Comparison of ENCODE assay signal across 14 cellular contexts in genomic region chr10:130466271-130466997, GRCh38.
DNase-seq lines count a peak whose midpoint lies in the region; ATAC-seq lines count a peak whose summit lies in the region.
"Had no signal": no experiment of that assay in that cellular context is flagged by ENCODE, and none has a peak within 500 bp of the region (broad histone marks: within the 10 kb centered on the region; RNA-seq: fewer than 3 reads in every experiment).

No MANE protein-coding gene starts in this region.

- H2BK120ac ChIP-seq in neuronal stem cell (ENCODE audit: low read depth, low read length): no peak overlapping the region

- H4K8ac ChIP-seq in neuronal stem cell (ENCODE audit: low read depth, low read length): no peak overlapping the region

- no peaks in the 10 kb centered on the region for H3K79me1 ChIP-seq in neuronal stem cell (ENCODE audit: low read depth, low read length)

- H3K27ac ChIP-seq in BLaER1: peak overlapping the region; percentile 73
- no peak overlapping the region for H3K27ac ChIP-seq in neuronal stem cell (replicated peaks; ENCODE audit: low read length)
- H3K27ac ChIP-seq: A549 had no signal

- H2BK12ac ChIP-seq in neuronal stem cell (ENCODE audit: low read length): no peak overlapping the region

- no peak overlapping the region for H4K91ac ChIP-seq in neuronal stem cell (ENCODE audit: low read depth, low read length, poor library complexity)

- H3K18ac ChIP-seq in neuronal stem cell (ENCODE audit: low read length): no peak overlapping the region

- H4K20me1 ChIP-seq in BLaER1: no peaks in the 10 kb centered on the region

- H3K4me1 ChIP-seq in BLaER1: peaks cover 62% of the 10 kb centered on the region
- H3K4me1 ChIP-seq in neuronal stem cell (ENCODE audit: control insufficient read depth in 2 of 2, insufficient read depth in 1 of 2, low read depth in 1 of 2, low read length in 2 of 2): no peaks in the 10 kb centered on the region
- H3K4me1 ChIP-seq: A549, HAP-1 had no signal

- POLR2A ChIA-PET in activated CD4-positive, alpha-beta T cell treated with anti-CD3 and anti-CD28 coated beads for 36 hours (lab: Charles Lee): no interaction called here

- peaks cover 39% of the 10 kb centered on the region for H3K9me3 ChIP-seq in BLaER1
- peaks cover 0 to 4% of the 10 kb centered on the region in 2 donors for H3K9me3 ChIP-seq in neuronal stem cell (replicated peaks in 1 of 2; ENCODE audit: control insufficient read depth in 2 of 2, insufficient read depth in 1 of 2, low read depth in 1 of 2, low read length in 2 of 2)
- H3K9me3 ChIP-seq: A549, HAP-1 had no signal

- peak overlapping the region; percentile 56; the same call in 1 of the 2 replicates for H3K9ac ChIP-seq in BLaER1
- H3K9ac ChIP-seq in neuronal stem cell (ENCODE audit: low read depth, low read length, poor library complexity): peak overlapping the region; percentile 21

- CTCF ChIA-PET in activated CD4-positive, alpha-beta T cell treated with anti-CD3 and anti-CD28 coated beads for 36 hours (lab: Charles Lee): no interaction called here

- peaks cover 11% of the 10 kb centered on the region for H3K9me3 Mint-ChIP-seq in activated CD4-positive, alpha-beta T cell treated with anti-CD3 and anti-CD28 coated beads for 36 hours (ENCODE audit: low read depth)

- intact Hi-C loops in activated CD4-positive, alpha-beta T cell treated with anti-CD3 and anti-CD28 coated beads for 36 hours (cut with DNase I, micrococcal nuclease): no loop called here

- no peaks in the 10 kb centered on the region for H3K36me3 ChIP-seq in BLaER1
- no peaks in the 10 kb centered on the region for H3K36me3 ChIP-seq in neuronal stem cell (replicated peaks in 1 of 2; ENCODE audit: control insufficient read depth in 2 of 2, insufficient read depth in 2 of 2, low read length in 2 of 2)
- H3K36me3 ChIP-seq: HAP-1 had no signal

- H3K4me1 Mint-ChIP-seq in activated CD4-positive, alpha-beta T cell treated with anti-CD3 and anti-CD28 coated beads for 36 hours: no peaks in the 10 kb centered on the region

- peak overlapping the region; percentile 27; the same call in 1 of the 2 replicates for H3K4me3 ChIP-seq in BLaER1
- H3K4me3 ChIP-seq in neuronal stem cell (ENCODE audit: low read length in 2 of 2): no peak overlapping the region
- H3K4me3 ChIP-seq: A549, GM12878, HAP-1 had no signal

- H2AFZ ChIP-seq in neuronal stem cell (ENCODE audit: low read length): no peak overlapping the region

- H3K36me3 Mint-ChIP-seq in activated CD4-positive, alpha-beta T cell treated with anti-CD3 and anti-CD28 coated beads for 36 hours (ENCODE audit: low read depth): no peaks in the 10 kb centered on the region

- no peak overlapping the region for H3K23ac ChIP-seq in neuronal stem cell (ENCODE audit: low read depth, low read length, poor library complexity)

- no peak overlapping the region for H2BK5ac ChIP-seq in neuronal stem cell (ENCODE audit: low read length)

- DNase-seq in Ammon's horn (ENCODE audit: low spot score) (peak; percentile 23), RPMI8226 (peak; percentile 58), neuronal stem cell (ENCODE audit: low spot score) (no peak), NCI-H2171 treated with DMSO at 0.1 percent for 48 hours (lab: John Stamatoyannopoulos, UW) (no peak), GM19238 (ENCODE audit: insufficient read length, low spot score) (no peak)
- DNase-seq in activated CD4-positive, alpha-beta T cell treated with anti-CD3 and anti-CD28 coated beads for 36 hours: no peak
- DNase-seq: C1 segment of cervical spinal cord; CD4-positive, alpha-beta T cell; DMS79; GOT3 had no signal

- H2AK5ac ChIP-seq in neuronal stem cell (ENCODE audit: low read depth, low read length): no peak overlapping the region

- no peaks in the 10 kb centered on the region for H3K27me3 ChIP-seq in BLaER1
- H3K27me3 ChIP-seq in neuronal stem cell (ENCODE audit: control insufficient read depth in 3 of 3, insufficient read depth in 3 of 3, low read depth in 1 of 3, low read length in 3 of 3): no peaks in the 10 kb centered on the region

- H3K27ac Mint-ChIP-seq in activated CD4-positive, alpha-beta T cell treated with anti-CD3 and anti-CD28 coated beads for 36 hours: no peak overlapping the region
- H3K27ac Mint-ChIP-seq: CD4-positive, alpha-beta T cell had no signal

- ATAC-seq in activated CD4-positive, alpha-beta T cell treated with anti-CD3 and anti-CD28 coated beads for 36 hours: no peak
- ATAC-seq: A549, GM12878 had no signal

- WGBS in neuronal stem cell (ENCODE audit: extremely low coverage in 2 of 2, insufficient read length in 2 of 2, insufficient replicate concordance in 1 of 2), 2 donors: no CpG with 5 or more reads among the region's 12 CpGs

- H3K4me2 ChIP-seq in BLaER1 (peak overlapping the region; percentile 78), neuronal stem cell (ENCODE audit: insufficient read depth, low read length, poor library complexity, severe bottlenecking) (no peak overlapping the region)
- H3K4me2 ChIP-seq: A549 had no signal

- H3K4me3 Mint-ChIP-seq in activated CD4-positive, alpha-beta T cell treated with anti-CD3 and anti-CD28 coated beads for 36 hours: no peak overlapping the region
- H3K4me3 Mint-ChIP-seq: CD4-positive, alpha-beta T cell had no signal

- H2BK15ac ChIP-seq in neuronal stem cell (ENCODE audit: low read length): no peak overlapping the region

- H3K27me3 Mint-ChIP-seq in activated CD4-positive, alpha-beta T cell treated with anti-CD3 and anti-CD28 coated beads for 36 hours: no peaks in the 10 kb centered on the region
- H3K27me3 Mint-ChIP-seq: CD4-positive, alpha-beta T cell had no signal

- H3K14ac ChIP-seq in neuronal stem cell (ENCODE audit: low read length): no peak overlapping the region

- H3K4ac ChIP-seq in neuronal stem cell (ENCODE audit: low read length): no peak overlapping the region

Comparison
In these comparisons a context has a peak if more than half of its experiments do, and no peak if none do; other contexts are left out.
1. DNase-seq: peak in Ammon's horn (single experiment) and RPMI8226 (single experiment); none in neuronal stem cell (single experiment), NCI-H2171 treated with DMSO at 0.1 percent for 48 hours (single experiment), GM19238 (single experiment) and activated CD4-positive, alpha-beta T cell treated with anti-CD3 and anti-CD28 coated beads for 36 hours (single experiment).